ENCODE assay signal across 1 cellular context in the genomic region with DNA sequence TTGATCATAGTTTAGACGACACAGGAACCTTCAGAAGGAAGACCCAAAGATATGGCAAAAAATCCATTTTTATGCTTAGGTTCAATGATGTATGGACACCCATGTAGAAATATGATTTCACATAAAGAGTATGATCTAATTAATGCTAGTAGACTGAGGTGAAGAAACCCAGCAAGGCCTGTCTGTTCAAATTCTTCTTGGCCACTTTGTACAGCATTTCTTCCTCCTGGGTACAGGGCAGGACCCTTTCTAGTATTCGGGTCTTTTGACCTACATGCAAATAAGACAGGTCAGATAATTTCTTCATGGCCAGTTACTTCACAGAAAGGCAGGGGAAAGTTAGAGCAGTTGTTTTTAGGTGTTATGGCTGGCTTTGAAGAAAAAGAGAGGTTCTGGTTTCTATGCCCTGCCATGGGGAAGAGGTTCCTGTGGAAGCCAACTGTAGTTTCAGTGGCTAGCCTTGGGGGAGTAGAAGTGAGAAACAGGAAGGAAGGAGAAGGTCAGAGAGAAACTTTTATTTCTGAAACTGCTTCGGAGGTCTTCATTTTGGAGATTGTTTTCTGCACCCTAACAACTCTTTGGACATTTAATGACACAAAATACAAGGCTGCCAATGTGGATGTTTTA.
TF ChIP-seq lines count a peak whose summit lies in the region.

No MANE protein-coding gene starts in this region.

TF ChIP-seq in WTC11, 78 proteins besides CTCF, POLR2A, EP300 and RAD21 (continued from another document):
- TF ChIP-seq, protein P1, sequence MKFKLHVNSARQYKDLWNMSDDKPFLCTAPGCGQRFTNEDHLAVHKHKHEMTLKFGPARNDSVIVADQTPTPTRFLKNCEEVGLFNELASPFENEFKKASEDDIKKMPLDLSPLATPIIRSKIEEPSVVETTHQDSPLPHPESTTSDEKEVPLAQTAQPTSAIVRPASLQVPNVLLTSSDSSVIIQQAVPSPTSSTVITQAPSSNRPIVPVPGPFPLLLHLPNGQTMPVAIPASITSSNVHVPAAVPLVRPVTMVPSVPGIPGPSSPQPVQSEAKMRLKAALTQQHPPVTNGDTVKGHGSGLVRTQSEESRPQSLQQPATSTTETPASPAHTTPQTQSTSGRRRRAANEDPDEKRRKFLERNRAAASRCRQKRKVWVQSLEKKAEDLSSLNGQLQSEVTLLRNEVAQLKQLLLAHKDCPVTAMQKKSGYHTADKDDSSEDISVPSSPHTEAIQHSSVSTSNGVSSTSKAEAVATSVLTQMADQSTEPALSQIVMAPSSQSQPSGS (CRISPR knock-in tag; IDR thresholded peaks at IDR 0.05; ENCODE audit: borderline replicate concordance, low read depth), result no peak
- TF ChIP-seq TP53 (CRISPR knock-in tag; IDR thresholded peaks at IDR 0.05) (no peak), TCF7 (CRISPR knock-in tag; IDR thresholded peaks at IDR 0.05; ENCODE audit: low read depth) (no peak), JUN (CRISPR knock-in tag; IDR thresholded peaks at IDR 0.05) (no peak), ZMAT4 (CRISPR knock-in tag; IDR thresholded peaks at IDR 0.05) (no peak), KAT7 (CRISPR knock-in tag; IDR thresholded peaks at IDR 0.05; ENCODE audit: borderline replicate concordance) (no peak), E2F4 (CRISPR knock-in tag; IDR thresholded peaks at IDR 0.05; ENCODE audit: borderline replicate concordance, low read depth) (no peak), CBFB (CRISPR knock-in tag; IDR thresholded peaks at IDR 0.05; ENCODE audit: low read depth) (no peak), FOXP1 (CRISPR knock-in tag; IDR thresholded peaks at IDR 0.05; ENCODE audit: borderline replicate concordance) (no peak), SOX15 (CRISPR knock-in tag; IDR thresholded peaks at IDR 0.05) (no peak)
- TF ChIP-seq, protein P2, sequence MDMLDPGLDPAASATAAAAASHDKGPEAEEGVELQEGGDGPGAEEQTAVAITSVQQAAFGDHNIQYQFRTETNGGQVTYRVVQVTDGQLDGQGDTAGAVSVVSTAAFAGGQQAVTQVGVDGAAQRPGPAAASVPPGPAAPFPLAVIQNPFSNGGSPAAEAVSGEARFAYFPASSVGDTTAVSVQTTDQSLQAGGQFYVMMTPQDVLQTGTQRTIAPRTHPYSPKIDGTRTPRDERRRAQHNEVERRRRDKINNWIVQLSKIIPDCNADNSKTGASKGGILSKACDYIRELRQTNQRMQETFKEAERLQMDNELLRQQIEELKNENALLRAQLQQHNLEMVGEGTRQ (CRISPR knock-in tag; IDR thresholded peaks at IDR 0.05), result no peak
- TF ChIP-seq, protein P3, sequence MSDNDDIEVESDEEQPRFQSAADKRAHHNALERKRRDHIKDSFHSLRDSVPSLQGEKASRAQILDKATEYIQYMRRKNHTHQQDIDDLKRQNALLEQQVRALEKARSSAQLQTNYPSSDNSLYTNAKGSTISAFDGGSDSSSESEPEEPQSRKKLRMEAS (CRISPR knock-in tag; IDR thresholded peaks at IDR 0.05), result no peak
- TF ChIP-seq, protein P4, sequence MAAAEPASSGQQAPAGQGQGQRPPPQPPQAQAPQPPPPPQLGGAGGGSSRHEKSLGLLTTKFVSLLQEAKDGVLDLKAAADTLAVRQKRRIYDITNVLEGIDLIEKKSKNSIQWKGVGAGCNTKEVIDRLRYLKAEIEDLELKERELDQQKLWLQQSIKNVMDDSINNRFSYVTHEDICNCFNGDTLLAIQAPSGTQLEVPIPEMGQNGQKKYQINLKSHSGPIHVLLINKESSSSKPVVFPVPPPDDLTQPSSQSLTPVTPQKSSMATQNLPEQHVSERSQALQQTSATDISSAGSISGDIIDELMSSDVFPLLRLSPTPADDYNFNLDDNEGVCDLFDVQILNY (CRISPR knock-in tag; IDR thresholded peaks at IDR 0.05), result no peak
TF ChIP-seq in WTC11: peak in this region for 0.
